ENCODE assay signal across 18 cellular contexts in the genomic region with DNA sequence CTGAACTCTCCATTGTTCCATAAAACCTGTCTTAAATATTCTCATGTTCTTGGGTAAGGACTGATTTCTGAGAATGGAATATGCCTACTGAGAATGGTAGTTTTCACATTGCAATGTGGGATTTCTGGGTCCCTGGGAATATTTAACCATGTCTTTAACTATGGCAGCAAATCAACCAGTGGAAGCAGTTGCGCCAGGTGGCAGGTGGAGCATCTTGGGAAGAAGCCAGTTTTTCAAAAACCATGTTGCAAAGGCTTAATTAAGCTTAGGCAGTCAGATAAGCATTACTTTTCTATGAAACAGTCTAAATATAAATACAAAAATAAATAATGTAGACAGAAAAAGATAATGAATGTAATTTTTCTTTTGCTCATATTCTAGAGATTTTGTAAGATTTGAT.
"Had no signal": no experiment of that assay in that cellular context is flagged by ENCODE, and none has a peak within 500 bp of the region (broad histone marks: within the 10 kb centered on the region; RNA-seq: fewer than 3 reads in every experiment).

No MANE protein-coding gene starts in this region.

- H3K27me3 ChIP-seq: adrenal gland, SJCRH30 had no signal

- H3K27ac ChIP-seq: adrenal gland, PC-9, SJCRH30, SK-N-MC had no signal

- H2AFZ ChIP-seq: PC-9 had no signal

- H3K9me3 ChIP-seq: adrenal gland, SJCRH30 had no signal

- H3K4me3 ChIP-seq: adrenal gland, K562, PC-9, SJCRH30, SK-N-MC had no signal

- H3K4me1 ChIP-seq: adrenal gland, SJCRH30 had no signal

- H3K36me3 ChIP-seq: adrenal gland, SJCRH30 had no signal

- ATAC-seq: activated CD4-positive, CD25-positive, alpha-beta regulatory T cell treated with anti-CD3 and anti-CD28 coated beads, Interleukin-2, amount 50 U/mL, for 24 hours; activated naive CD4-positive, alpha-beta T cell treated with anti-CD3 and anti-CD28 coated beads, Interleukin-2, amount 50 U/mL, for 72 hours; activated T-cell treated with anti-CD3 and anti-CD28 coated beads, Interleukin-2, amount 50 U/mL, for 4 hours; K562 had no signal

- DNase-seq: activated CD4-positive, alpha-beta memory T cell treated with anti-CD3 and anti-CD28 coated beads for 36 hours; activated CD4-positive, alpha-beta T cell treated with anti-CD3 and anti-CD28 coated beads for 4 hours; activated CD4-positive, alpha-beta T cell treated with anti-CD3 and anti-CD28 coated beads, Interleukin-2, amount 50 U/mL, for 1 hour; activated CD8-positive, alpha-beta memory T cell treated with anti-CD3 and anti-CD28 coated beads, Interleukin-2, amount 50 U/mL, for 4 hours; activated gamma-delta T cell treated with Interleukin-2 at 50 U/mL for 16 hours; activated naive CD4-positive, alpha-beta T cell treated with anti-CD3 and anti-CD28 coated beads for 36 hours; activated T-cell treated with anti-CD3 and anti-CD28 coated beads for 4 hours; activated T-cell treated with anti-CD3 and anti-CD28 coated beads, Interleukin-2, amount 50 U/mL, for 4 hours; adrenal gland; NCI-H1436 treated with DMSO at 0.1 percent for 48 hours; NCI-H187 treated with DMSO at 0.1 percent for 48 hours; PC-9; SHP77; SJCRH30 had no signal

- H3K4me2 ChIP-seq: PC-9 had no signal
